In genomic region chr5:111685969-111686368, GRCh38 we compare ENCODE assay signal across 8 cellular contexts.
A peak's percentile ranks its signal among the peaks of the same experiment; 100 is the strongest.
DNase-seq lines count a peak whose midpoint lies in the region; ATAC-seq and TF ChIP-seq lines count a peak whose summit lies in the region.

No MANE protein-coding gene starts in this region.

- DNase-seq in NCI-H345 (lab: John Stamatoyannopoulos, UW) (peak; percentile 11), NCI-H345 treated with DMSO at 0.1 percent for 48 hours (lab: John Stamatoyannopoulos, UW; ENCODE audit: unreplicated experiment) (no peak), SK-MEL-5 (ENCODE audit: low read depth, low spot score) (peak; percentile 38), osteocyte (ENCODE audit: extremely low spot score, unreplicated experiment) (no peak), anterior cingulate cortex (lab: John Stamatoyannopoulos, UW) (no peak)
- DNase-seq in natural killer cell treated with Interleukin-12 subunit alpha and Interleukin-12 subunit beta and Interleukin-15 and Interleukin-18, amount 100 ng/mL, for 72 hours (ENCODE audit: low spot score), result no peak

- H3K27ac Mint-ChIP-seq in osteocyte (ENCODE audit: unreplicated experiment), result no peak overlapping the region
- H3K27ac Mint-ChIP-seq in natural killer cell treated with Interleukin-12 subunit alpha and Interleukin-12 subunit beta and Interleukin-15 and Interleukin-18, amount 100 ng/mL, for 72 hours, result no peak overlapping the region

- TF ChIP-seq CTCF in osteocyte (IDR thresholded peaks at IDR 0.05), result peak; percentile 7

- peak; percentile 66 for ATAC-seq in HG03103 (IDR thresholded peaks at IDR 0.05; ENCODE audit: low read depth, unreplicated experiment)
- ATAC-seq in natural killer cell treated with Interleukin-12 subunit alpha and Interleukin-12 subunit beta and Interleukin-15 and Interleukin-18, amount 100 ng/mL, for 72 hours, result no peak
- ATAC-seq in GM21723 (IDR thresholded peaks at IDR 0.05; ENCODE audit: unreplicated experiment), result no peak

- H3K9me3 Mint-ChIP-seq in osteocyte (ENCODE audit: unreplicated experiment), result no peaks in the 10 kb centered on the region
- H3K9me3 Mint-ChIP-seq in natural killer cell treated with Interleukin-12 subunit alpha and Interleukin-12 subunit beta and Interleukin-15 and Interleukin-18, amount 100 ng/mL, for 72 hours, result no peaks in the 10 kb centered on the region

- H3K4me3 Mint-ChIP-seq in osteocyte (ENCODE audit: unreplicated experiment), result no peak overlapping the region
- no peak overlapping the region for H3K4me3 Mint-ChIP-seq in natural killer cell treated with Interleukin-12 subunit alpha and Interleukin-12 subunit beta and Interleukin-15 and Interleukin-18, amount 100 ng/mL, for 72 hours

- peaks cover 20% of the 10 kb centered on the region for H3K4me1 Mint-ChIP-seq in osteocyte (ENCODE audit: unreplicated experiment)
- H3K4me1 Mint-ChIP-seq in natural killer cell treated with Interleukin-12 subunit alpha and Interleukin-12 subunit beta and Interleukin-15 and Interleukin-18, amount 100 ng/mL, for 72 hours (ENCODE audit: low read depth in 2 of 2), result no peaks in the 10 kb centered on the region

- no peaks in the 10 kb centered on the region for H3K27me3 Mint-ChIP-seq in osteocyte (ENCODE audit: unreplicated experiment)
- peaks cover 1 to 2% of the 10 kb centered on the region in 2 donors for H3K27me3 Mint-ChIP-seq in natural killer cell treated with Interleukin-12 subunit alpha and Interleukin-12 subunit beta and Interleukin-15 and Interleukin-18, amount 100 ng/mL, for 72 hours

- H3K36me3 Mint-ChIP-seq in osteocyte (ENCODE audit: unreplicated experiment), result peaks cover 2% of the 10 kb centered on the region
- no peaks in the 10 kb centered on the region for H3K36me3 Mint-ChIP-seq in natural killer cell treated with Interleukin-12 subunit alpha and Interleukin-12 subunit beta and Interleukin-15 and Interleukin-18, amount 100 ng/mL, for 72 hours

- in situ Hi-C loops in SK-MEL-5 (cut with HindIII; ENCODE audit: low pct_unique_long_range_greater_than_20kb, low sequenced_read_pairs), result no loop called here

Comparison
In these comparisons a context has a peak if more than half of its experiments do, and no peak if none do; other contexts are left out.
1. DNase-seq: peak in NCI-H345 (single experiment) and SK-MEL-5 (single experiment); none in NCI-H345 treated with DMSO at 0.1 percent for 48 hours (single experiment), osteocyte (single experiment), natural killer cell treated with Interleukin-12 subunit alpha and Interleukin-12 subunit beta and Interleukin-15 and Interleukin-18, amount 100 ng/mL, for 72 hours (single experiment) and anterior cingulate cortex (0 of 58).